Comparison of ENCODE assay signal across 1 cellular context in genomic region chr10:47160967-47161366, GRCh38.
TF ChIP-seq lines count a peak whose summit lies in the region.

No MANE protein-coding gene starts in this region.

TF ChIP-seq in IMR-90, 13 proteins besides CTCF, POLR2A, EP300 and RAD21 (continued from another document):
- TF ChIP-seq FOS (IDR thresholded peaks at IDR 0.05; ENCODE audit: low read depth, low read length) (no peak), MXI1 (IDR thresholded peaks at IDR 0.05; ENCODE audit: borderline replicate concordance, low read depth, low read length) (no peak), CHD1 (IDR thresholded peaks at IDR 0.05; ENCODE audit: low read depth, low read length) (no peak), RFX5 (IDR thresholded peaks at IDR 0.05; ENCODE audit: low read depth, low read length) (no peak)
